ENCODE assay signal across 1 cellular context in the genomic region with DNA sequence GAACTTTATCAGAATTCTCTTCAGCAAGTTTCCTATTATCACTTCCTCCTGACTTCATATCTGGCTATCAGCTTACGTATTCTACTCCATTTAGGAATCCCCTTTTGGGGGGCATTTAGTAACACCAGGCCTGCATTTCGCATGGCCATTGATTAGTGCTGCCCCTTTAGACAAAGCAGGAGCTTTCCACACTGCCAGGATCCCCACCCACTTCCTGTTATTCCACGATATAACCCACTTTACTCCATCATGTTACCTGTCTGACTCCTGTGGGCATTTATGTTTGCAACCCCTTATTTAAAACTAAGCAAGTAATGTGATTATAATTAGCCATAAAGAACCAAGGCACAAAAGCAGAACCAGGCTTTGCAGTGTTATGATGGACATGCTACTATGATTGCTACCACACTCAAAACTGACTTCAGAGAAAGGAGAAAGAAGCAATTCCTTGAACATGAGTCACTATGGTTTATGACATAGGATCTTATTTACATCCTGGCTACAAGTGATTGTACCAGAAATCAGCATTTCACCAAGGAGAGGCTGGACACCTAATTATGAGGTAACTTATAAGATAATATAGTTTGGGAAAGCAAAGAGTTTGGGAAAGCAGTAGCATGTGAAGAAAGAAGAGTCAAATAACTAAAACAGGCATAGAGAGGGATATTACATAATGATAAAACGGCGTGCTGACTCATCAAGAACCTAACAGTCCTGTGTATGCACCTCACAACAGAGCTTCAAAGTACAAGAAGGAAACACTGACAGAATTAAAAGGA.
TF ChIP-seq lines count a peak whose summit lies in the region.

No MANE protein-coding gene starts in this region.

TF ChIP-seq in HCT116, 20 proteins besides CTCF, POLR2A, EP300 and RAD21 (continued from another document):
- TF ChIP-seq, protein P1, sequence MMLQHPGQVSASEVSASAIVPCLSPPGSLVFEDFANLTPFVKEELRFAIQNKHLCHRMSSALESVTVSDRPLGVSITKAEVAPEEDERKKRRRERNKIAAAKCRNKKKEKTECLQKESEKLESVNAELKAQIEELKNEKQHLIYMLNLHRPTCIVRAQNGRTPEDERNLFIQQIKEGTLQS (IDR thresholded peaks at IDR 0.05), result no peak
- TF ChIP-seq YY1 (IDR thresholded peaks at IDR 0.05; ENCODE audit: extremely low read depth, insufficient replicate concordance, low read depth, low read length) (no peak), ELF1 (IDR thresholded peaks at IDR 0.05; ENCODE audit: borderline replicate concordance, low read depth) (no peak), EZH2phosphoT487 (IDR thresholded peaks at IDR 0.05; ENCODE audit: borderline replicate concordance) (no peak), SP1 (IDR thresholded peaks at IDR 0.05; ENCODE audit: low read depth) (no peak), SRF (IDR thresholded peaks at IDR 0.05; ENCODE audit: low read depth) (no peak), CEBPB (IDR thresholded peaks at IDR 0.05; ENCODE audit: low read depth) (no peak), EZH2 (IDR thresholded peaks at IDR 0.05) (no peak), ZFX (IDR thresholded peaks at IDR 0.05) (no peak), CBX3 (IDR thresholded peaks at IDR 0.05; ENCODE audit: low read depth) (no peak), SIN3A (IDR thresholded peaks at IDR 0.05; ENCODE audit: low read depth) (no peak)
- TF ChIP-seq, protein P2, sequence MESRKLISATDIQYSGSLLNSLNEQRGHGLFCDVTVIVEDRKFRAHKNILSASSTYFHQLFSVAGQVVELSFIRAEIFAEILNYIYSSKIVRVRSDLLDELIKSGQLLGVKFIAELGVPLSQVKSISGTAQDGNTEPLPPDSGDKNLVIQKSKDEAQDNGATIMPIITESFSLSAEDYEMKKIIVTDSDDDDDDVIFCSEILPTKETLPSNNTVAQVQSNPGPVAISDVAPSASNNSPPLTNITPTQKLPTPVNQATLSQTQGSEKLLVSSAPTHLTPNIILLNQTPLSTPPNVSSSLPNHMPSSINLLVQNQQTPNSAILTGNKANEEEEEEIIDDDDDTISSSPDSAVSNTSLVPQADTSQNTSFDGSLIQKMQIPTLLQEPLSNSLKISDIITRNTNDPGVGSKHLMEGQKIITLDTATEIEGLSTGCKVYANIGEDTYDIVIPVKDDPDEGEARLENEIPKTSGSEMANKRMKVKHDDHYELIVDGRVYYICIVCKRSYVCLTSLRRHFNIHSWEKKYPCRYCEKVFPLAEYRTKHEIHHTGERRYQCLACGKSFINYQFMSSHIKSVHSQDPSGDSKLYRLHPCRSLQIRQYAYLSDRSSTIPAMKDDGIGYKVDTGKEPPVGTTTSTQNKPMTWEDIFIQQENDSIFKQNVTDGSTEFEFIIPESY (IDR thresholded peaks at IDR 0.05; ENCODE audit: extremely low read depth, insufficient replicate concordance, low read length), result no peak
